Comparison of ENCODE assay signal across 1 cellular context in genomic region chr10:92740762-92741161, GRCh38.
TF ChIP-seq lines count a peak whose summit lies in the region.

No MANE protein-coding gene starts in this region.

TF ChIP-seq in IMR-90, 13 proteins besides CTCF, POLR2A, EP300 and RAD21:
- no peak for TF ChIP-seq SMC3 (IDR thresholded peaks at IDR 0.05; ENCODE audit: low read depth, low read length)
- TF ChIP-seq MAZ (IDR thresholded peaks at IDR 0.05; ENCODE audit: borderline replicate concordance, low read depth, low read length), result no peak
- no peak for TF ChIP-seq BHLHE40 (IDR thresholded peaks at IDR 0.05; ENCODE audit: low read depth, low read length)
- TF ChIP-seq ELK1 (IDR thresholded peaks at IDR 0.05; ENCODE audit: borderline replicate concordance, low read depth, low read length), result no peak
- TF ChIP-seq USF2 (IDR thresholded peaks at IDR 0.05; ENCODE audit: low read depth, low read length), result no peak
